32 cellular contexts compared by ENCODE assay signal in the genomic region with DNA sequence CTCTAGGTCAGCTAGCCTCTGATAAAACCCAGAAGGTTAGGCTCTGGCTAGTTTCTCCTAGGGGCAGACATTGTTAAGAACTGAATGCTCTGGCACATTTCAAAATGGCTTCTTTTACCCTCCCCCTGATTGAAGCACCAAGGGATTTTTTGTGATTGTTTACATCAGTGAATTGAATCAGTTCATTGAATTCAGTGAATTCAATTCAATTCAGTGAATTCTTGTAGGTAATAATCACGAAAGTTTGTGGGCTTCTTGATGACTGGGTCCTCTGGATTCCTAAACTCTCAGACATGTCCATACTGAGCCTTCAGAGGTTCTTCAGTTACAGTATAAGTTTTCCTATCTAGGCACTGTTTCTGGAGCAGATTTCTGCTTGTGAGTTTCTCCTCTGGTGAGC.
A peak's percentile ranks its signal among the peaks of the same experiment; 100 is the strongest.
DNase-seq lines count a peak whose midpoint lies in the region; ATAC-seq and TF ChIP-seq lines count a peak whose summit lies in the region.
"Had no signal": no experiment of that assay in that cellular context is flagged by ENCODE, and none has a peak within 500 bp of the region (broad histone marks: within the 10 kb centered on the region; RNA-seq: fewer than 3 reads in every experiment).

No MANE protein-coding gene starts in this region.

- WGBS in trophoblast cell (ENCODE audit: extremely low coverage, insufficient coverage, insufficient read length): no CpG with 5 or more reads among the region's 1 CpG

- H3K4me3 ChIP-seq in RWPE2 (ENCODE audit: severe bottlenecking): no peak overlapping the region
- no peak overlapping the region for H3K4me3 ChIP-seq in fibroblast of mammary gland (ENCODE audit: control insufficient read depth, low read depth, low read length)
- H3K4me3 ChIP-seq in trophoblast cell (ENCODE audit: low read depth, low read length): no peak overlapping the region
- H3K4me3 ChIP-seq: GM12878, left lung, prostate gland, right lobe of liver, transverse colon had no signal

- no peak overlapping the region for H4K8ac ChIP-seq in trophoblast cell (ENCODE audit: low read depth, low read length)

- H4K91ac ChIP-seq in trophoblast cell (ENCODE audit: low read depth, low read length): no peak overlapping the region

- H3K14ac ChIP-seq in trophoblast cell (ENCODE audit: low read length): no peak overlapping the region

- H3K27me3 Mint-ChIP-seq in mesothelial cell of epicardium (ENCODE audit: low read depth): no peaks in the 10 kb centered on the region

- H3K36me3 ChIP-seq in RWPE2 (ENCODE audit: low read depth): no peaks in the 10 kb centered on the region
- H3K36me3 ChIP-seq in trophoblast cell (ENCODE audit: control insufficient read depth in 1 of 2, insufficient read depth in 2 of 2, low read length in 2 of 2): no peaks in the 10 kb centered on the region
- H3K36me3 ChIP-seq: left lung, neutrophil, prostate gland, right lobe of liver, transverse colon had no signal

- no peak overlapping the region for H3K27ac Mint-ChIP-seq in mesothelial cell of epicardium
- H3K27ac Mint-ChIP-seq: activated CD8-positive, alpha-beta T cell treated with anti-CD3 and anti-CD28 coated beads for 36 hours; activated T-helper 1 cell treated with anti-CD3 and anti-CD28 coated beads, Interleukin-12 subunit alpha, Interleukin-12 subunit beta, Interleukin-2, Interleukin-4 antibody, amounts not matched to agents 30 ng/mL and 10 ng/mL and 1 ng/mL, durations not matched to agents 14 hours and 24 hours and 36 hours; brain had no signal

- H2BK120ac ChIP-seq in trophoblast cell (ENCODE audit: insufficient read depth, low read length, poor library complexity): no peak overlapping the region

- peaks cover 10% of the 10 kb centered on the region for H3K4me1 ChIP-seq in RWPE2 (ENCODE audit: insufficient read depth, poor library complexity, severe bottlenecking)
- H3K4me1 ChIP-seq in trophoblast cell (ENCODE audit: control insufficient read depth in 1 of 2, insufficient read depth in 2 of 2, low read length in 2 of 2): no peaks in the 10 kb centered on the region
- H3K4me1 ChIP-seq: left lung, prostate gland, right lobe of liver, transverse colon had no signal

- H2BK5ac ChIP-seq in trophoblast cell (ENCODE audit: low read depth, low read length, poor library complexity): peak overlapping the region; percentile 40

- no peak overlapping the region for H2AFZ ChIP-seq in trophoblast cell (ENCODE audit: insufficient read depth, low read length, poor library complexity)

- H3K4ac ChIP-seq in trophoblast cell (ENCODE audit: low read depth, low read length): no peak overlapping the region

- H3K4me1 Mint-ChIP-seq in mesothelial cell of epicardium: no peaks in the 10 kb centered on the region
- H3K4me1 Mint-ChIP-seq: brain had no signal

- peaks cover 4% of the 10 kb centered on the region for H3K9me3 Mint-ChIP-seq in mesothelial cell of epicardium
- H3K9me3 Mint-ChIP-seq: activated T-helper 1 cell treated with anti-CD3 and anti-CD28 coated beads, Interleukin-12 subunit alpha, Interleukin-12 subunit beta, Interleukin-2, Interleukin-4 antibody, amounts not matched to agents 30 ng/mL and 10 ng/mL and 1 ng/mL, durations not matched to agents 14 hours and 24 hours and 36 hours had no signal

- H4K12ac ChIP-seq in trophoblast cell (ENCODE audit: low read depth, low read length): no peak overlapping the region

- TF ChIP-seq CTCF in RWPE2 (IDR thresholded peaks at IDR 0.05; ENCODE audit: poor library complexity, severe bottlenecking): no peak
- TF ChIP-seq CTCF in fibroblast of mammary gland (conservative IDR thresholded peaks at IDR 0.05; ENCODE audit: control insufficient read depth, insufficient read depth, low read depth, low read length): no peak
- no peak for TF ChIP-seq CTCF in mesothelial cell of epicardium (IDR thresholded peaks at IDR 0.05; ENCODE audit: unreplicated experiment)

- H3K4me3 Mint-ChIP-seq in mesothelial cell of epicardium: no peak overlapping the region
- H3K4me3 Mint-ChIP-seq: activated CD8-positive, alpha-beta T cell treated with anti-CD3 and anti-CD28 coated beads for 36 hours; activated T-helper 1 cell treated with anti-CD3 and anti-CD28 coated beads, Interleukin-12 subunit alpha, Interleukin-12 subunit beta, Interleukin-2, Interleukin-4 antibody, amounts not matched to agents 30 ng/mL and 10 ng/mL and 1 ng/mL, durations not matched to agents 14 hours and 24 hours and 36 hours; brain had no signal

- no peak overlapping the region for H3K9ac ChIP-seq in trophoblast cell (ENCODE audit: low read length)

- peaks cover 2% of the 10 kb centered on the region for H3K27me3 ChIP-seq in RWPE2 (ENCODE audit: insufficient read depth, poor library complexity, severe bottlenecking)
- no peaks in the 10 kb centered on the region for H3K27me3 ChIP-seq in trophoblast cell (ENCODE audit: insufficient read depth, low read length)
- H3K27me3 ChIP-seq: left lung, neutrophil, right lobe of liver, transverse colon had no signal

- H2AK5ac ChIP-seq in trophoblast cell (ENCODE audit: low read length): no peak overlapping the region

- no peaks in the 10 kb centered on the region for H3K79me2 ChIP-seq in trophoblast cell (ENCODE audit: control insufficient read depth, insufficient read depth, low read length, poor library complexity)

- H3K27ac ChIP-seq in RWPE2 (ENCODE audit: poor library complexity, severe bottlenecking): peak overlapping the region; percentile 59
- H3K27ac ChIP-seq in trophoblast cell (ENCODE audit: low read depth, low read length): no peak overlapping the region
- H3K27ac ChIP-seq: left lung, neutrophil, prostate gland, right lobe of liver, transverse colon had no signal

- no peak overlapping the region for H3K4me2 ChIP-seq in trophoblast cell (ENCODE audit: low read length)

- H3K23ac ChIP-seq in trophoblast cell (ENCODE audit: low read length): no peak overlapping the region

- H3K9me3 ChIP-seq in RWPE2 (ENCODE audit: severe bottlenecking) (no peaks in the 10 kb centered on the region), trophoblast cell (ENCODE audit: insufficient read depth, low read depth, low read length) (no peaks in the 10 kb centered on the region)
- H3K9me3 ChIP-seq: left lung, neutrophil, prostate gland, right lobe of liver, transverse colon had no signal

- no peak overlapping the region for H3K18ac ChIP-seq in trophoblast cell (ENCODE audit: low read length)

- no peaks in the 10 kb centered on the region for H3K79me1 ChIP-seq in trophoblast cell (ENCODE audit: low read length)

- H2BK12ac ChIP-seq in trophoblast cell (ENCODE audit: low read length): no peak overlapping the region

- peak; percentile 79 for ATAC-seq in RWPE2 (ENCODE audit: low read depth)
- no peak for ATAC-seq in HG03520 (IDR thresholded peaks at IDR 0.05; ENCODE audit: unreplicated experiment)
- ATAC-seq: activated CD8-positive, alpha-beta T cell treated with anti-CD3 and anti-CD28 coated beads for 36 hours; GM12878; left lung; PC-3; right lobe of liver; SK-N-SH treated with all-trans-retinoic acid at 6 μM for 48 hours had no signal

- no peaks in the 10 kb centered on the region for H3K36me3 Mint-ChIP-seq in mesothelial cell of epicardium
- H3K36me3 Mint-ChIP-seq: brain had no signal

- peak; percentile 65 for DNase-seq in EL
- no peak for DNase-seq in RWPE2 (ENCODE audit: low spot score)
- DNase-seq in fibroblast of mammary gland (ENCODE audit: low read depth): peak; percentile 7
- DNase-seq in trophoblast cell: peak in 1 of 2 donors; percentile 63
- DNase-seq in medulla oblongata (ENCODE audit: extremely low spot score): no peak
- no peak for DNase-seq in NCI-H524 treated with DMSO at 0.1 percent for 48 hours (lab: John Stamatoyannopoulos, UW)
- no peak for DNase-seq in mesothelial cell of epicardium (ENCODE audit: low spot score in 2 of 2, unreplicated experiment in 2 of 2)
- DNase-seq: activated CD4-positive, alpha-beta T cell treated with anti-CD3 and anti-CD28 coated beads for 1 hour; activated CD8-positive, alpha-beta memory T cell treated with anti-CD3 and anti-CD28 coated beads, Interleukin-2, amount 50 U/mL, for 48 hours; activated CD8-positive, alpha-beta T cell treated with anti-CD3 and anti-CD28 coated beads for 36 hours; activated naive CD4-positive, alpha-beta T cell treated with Interleukin-2 at 50 U/mL for 16 hours; Calu3; cerebellar nuclear complex; KG1; left lung; MM.1S; NCI-H1930; NCI-H2171 treated with DMSO at 0.1 percent for 48 hours; NCI-H526; NK-92 treated with Interleukin-12 subunit alpha and Interleukin-12 subunit beta, amount 100 ng/mL, for 24 hours; PC-3; right lobe of liver; stimulated activated CD4-positive, alpha-beta T cell treated with anti-CD3 and anti-CD28 coated beads, Interleukin-4, amount 100 ng/mL, for 1 hour; T-helper 2 cell; transverse colon had no signal

Comparison
In these comparisons a context has a peak if more than half of its experiments do, and no peak if none do; other contexts are left out.
1. DNase-seq: peak in EL (single experiment) and fibroblast of mammary gland (single experiment); none in RWPE2 (single experiment), medulla oblongata (single experiment), NCI-H524 treated with DMSO at 0.1 percent for 48 hours (single experiment) and mesothelial cell of epicardium (0 of 2).